ENCODE assay signal across 9 cellular contexts in the genomic region with DNA sequence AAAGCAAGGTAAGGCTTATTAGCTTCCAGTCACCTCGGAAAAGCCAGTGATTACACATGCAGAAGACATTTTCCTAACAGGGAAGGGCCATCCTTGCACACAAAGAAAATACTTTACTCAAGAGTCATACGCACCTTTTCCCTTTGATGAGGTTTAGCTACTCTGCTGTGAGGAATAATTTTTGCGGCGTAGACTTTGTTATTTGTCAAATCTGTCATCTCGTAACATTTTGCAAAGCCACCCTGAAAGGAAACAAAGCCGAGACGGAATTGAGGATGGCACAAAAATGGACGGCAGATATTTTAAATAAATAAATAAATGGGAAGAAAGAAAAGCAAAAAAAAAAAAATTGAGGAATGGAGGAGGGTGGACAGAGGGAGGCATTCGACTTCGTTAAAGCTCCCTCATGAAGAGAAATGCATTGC. TPM values are rescaled to one million over a fixed set of nuclear protein-coding genes. Genes with fewer than 3 reads are reported as not detected.
DNase-seq lines count a peak whose midpoint lies in the region; ATAC-seq, FAIRE-seq and TF ChIP-seq lines count a peak whose summit lies in the region.
"Had no signal": no experiment of that assay in that cellular context is flagged by ENCODE, and none has a peak within 500 bp of the region (broad histone marks: within the 10 kb centered on the region; RNA-seq: fewer than 3 reads in every experiment).

No MANE protein-coding gene starts in this region.

- H3K4me3 ChIP-seq in ascending aorta, result peak overlapping the region; percentile 83 to 92
- H3K4me3 ChIP-seq in left lung, result peak overlapping the region; percentile 62 to 77
- H3K4me3 ChIP-seq in thoracic aorta, result peak overlapping the region; percentile 83

- peak overlapping the region; percentile 76 for H3K4me3 Mint-ChIP-seq in activated CD4-positive, alpha-beta T cell treated with anti-CD3 and anti-CD28 coated beads, Interleukin-2, amount 10 ng/mL, durations not matched to agents 7 days and 5 days

- CTCF ChIA-PET in activated CD4-positive, alpha-beta T cell treated with anti-CD3 and anti-CD28 coated beads, Interleukin-2, amount 10 ng/mL, durations not matched to agents 7 days and 5 days (lab: Charles Lee), result interaction anchor here (0.6 to 1.8 kb wide), 3 partner anchors 583 to 1500 kb away, joined by 3 to 5 read pairs (median 3); no protein-coding TSS in a partner anchor

- POLR2A ChIA-PET in activated CD4-positive, alpha-beta T cell treated with anti-CD3 and anti-CD28 coated beads, Interleukin-2, amount 10 ng/mL, durations not matched to agents 7 days and 5 days (lab: Charles Lee), result interaction anchor here (0.7 kb wide), 1 partner anchor 571 kb away, joined by 3 read pairs; no protein-coding TSS in a partner anchor

- FAIRE-seq in GM19239 (lab: Jason Lieb, UNC), result no peak
- FAIRE-seq: TTC549 had no signal

- H3K9me3 Mint-ChIP-seq in activated CD4-positive, alpha-beta T cell treated with anti-CD3 and anti-CD28 coated beads, Interleukin-2, amount 10 ng/mL, durations not matched to agents 7 days and 5 days, result no peaks in the 10 kb centered on the region

- H3K27me3 ChIP-seq in ascending aorta (no peaks in the 10 kb centered on the region), left lung (peaks cover 0 to 20% of the 10 kb centered on the region in 2 donors), thoracic aorta (replicated peaks; ENCODE audit: insufficient read depth) (no peaks in the 10 kb centered on the region)

- H3K4me1 ChIP-seq in ascending aorta (peaks cover 0 to 23% of the 10 kb centered on the region in 2 donors), left lung (peaks cover 0 to 24% of the 10 kb centered on the region in 2 donors), thoracic aorta (ENCODE audit: control insufficient read depth in 1 of 2, low read depth in 2 of 2) (peaks cover 15 to 47% of the 10 kb centered on the region in 2 donors)

- TF ChIP-seq CTCF in ascending aorta (IDR thresholded peaks at IDR 0.05) (no peak), left lung (IDR thresholded peaks at IDR 0.05) (no peak), thoracic aorta (IDR thresholded peaks at IDR 0.05) (no peak)

- no peaks in the 10 kb centered on the region for H3K9me3 ChIP-seq in ascending aorta
- no peaks in the 10 kb centered on the region for H3K9me3 ChIP-seq in left lung
- no peaks in the 10 kb centered on the region for H3K9me3 ChIP-seq in thoracic aorta

- no peak for DNase-seq in activated CD4-positive, alpha-beta T cell treated with anti-CD3 and anti-CD28 coated beads, Interleukin-2, amount 10 ng/mL, durations not matched to agents 7 days and 5 days
- DNase-seq in activated CD4-positive, alpha-beta T cell treated with anti-CD3 and anti-CD28 coated beads, Interleukin-2, amount 50 U/mL, for 1 hour, result no peak
- DNase-seq in ascending aorta (ENCODE audit: low spot score in 2 of 2) (no peak), left lung (no peak), thoracic aorta (ENCODE audit: low spot score) (no peak), mesenteric fat pad (ENCODE audit: low spot score) (no peak), GM19239 (ENCODE audit: insufficient read length, low spot score) (no peak)

- intact Hi-C loops in ascending aorta (cut with DNase I), result loop anchor here (5.0 to 10.0 kb wide), 4 partner anchors 54 to 468 kb away; no protein-coding TSS in a partner anchor
- intact Hi-C loops in left lung (cut with DNase I), result loop anchor here in 1 of 2 donors (10.0 kb wide), 1 partner anchor 574 kb away; no protein-coding TSS in a partner anchor

- H3K36me3 Mint-ChIP-seq in activated CD4-positive, alpha-beta T cell treated with anti-CD3 and anti-CD28 coated beads, Interleukin-2, amount 10 ng/mL, durations not matched to agents 7 days and 5 days (ENCODE audit: low read depth), result no peaks in the 10 kb centered on the region

- ATAC-seq in left lung (no peak), thoracic aorta (ENCODE audit: insufficient number of reproducible peaks, low FRiP score, low read depth) (no peak), GM18498 (IDR thresholded peaks at IDR 0.05; ENCODE audit: unreplicated experiment) (no peak)

- H3K4me1 Mint-ChIP-seq in activated CD4-positive, alpha-beta T cell treated with anti-CD3 and anti-CD28 coated beads, Interleukin-2, amount 10 ng/mL, durations not matched to agents 7 days and 5 days, result peaks cover 19% of the 10 kb centered on the region

- H3K27ac Mint-ChIP-seq in activated CD4-positive, alpha-beta T cell treated with anti-CD3 and anti-CD28 coated beads, Interleukin-2, amount 10 ng/mL, durations not matched to agents 7 days and 5 days, result peak overlapping the region; percentile 37

- H3K27ac ChIP-seq in ascending aorta (peak overlapping the region; percentile 98 to 99), left lung (peak overlapping the region; percentile 96 to 99), thoracic aorta (peak overlapping the region; percentile 97 to 98)

- peaks cover 26% of the 10 kb centered on the region for H3K27me3 Mint-ChIP-seq in activated CD4-positive, alpha-beta T cell treated with anti-CD3 and anti-CD28 coated beads, Interleukin-2, amount 10 ng/mL, durations not matched to agents 7 days and 5 days

- H3K36me3 ChIP-seq in ascending aorta (peaks cover 8 to 38% of the 10 kb centered on the region in 2 donors), left lung (peaks cover 0 to 31% of the 10 kb centered on the region in 2 donors), thoracic aorta (peaks cover 12% of the 10 kb centered on the region)

RNA-seq across cellular contexts. Expression of a gene that starts 1.0 kb away (rescaled TPM):
- 1 to 10 TPM; 1.6 to 1.7 TPM for total RNA-seq in activated CD4-positive, alpha-beta T cell treated with anti-CD3 and anti-CD28 coated beads, Interleukin-2, amount 10 ng/mL, durations not matched to agents 7 days and 5 days
- total RNA-seq in ascending aorta, result 69.1 TPM
- total RNA-seq in left lung, result 10 to 100 TPM; 45.5 to 53.6 TPM
- 100 to 1,000 TPM; 126 to 180 TPM for total RNA-seq in thoracic aorta
- total RNA-seq in mesenteric fat pad, result 23.7 TPM

RNA-seq across cellular contexts. Expression of a gene that starts 32.4 kb away (rescaled TPM):
- not detected for total RNA-seq in activated CD4-positive, alpha-beta T cell treated with anti-CD3 and anti-CD28 coated beads, Interleukin-2, amount 10 ng/mL, durations not matched to agents 7 days and 5 days
- not detected for total RNA-seq in ascending aorta
- total RNA-seq in left lung, result 10 to 100 TPM in 1 of 2 donors, 1 to 10 TPM in 1; 2.6 to 18.3 TPM
- 1 to 10 TPM in 1 of 2 donors, under 1 TPM in 1; 0.14 to 1.6 TPM for total RNA-seq in thoracic aorta
- 2.0 TPM for total RNA-seq in mesenteric fat pad
